ENCODE assay signal across 8 cellular contexts in the genomic region with DNA sequence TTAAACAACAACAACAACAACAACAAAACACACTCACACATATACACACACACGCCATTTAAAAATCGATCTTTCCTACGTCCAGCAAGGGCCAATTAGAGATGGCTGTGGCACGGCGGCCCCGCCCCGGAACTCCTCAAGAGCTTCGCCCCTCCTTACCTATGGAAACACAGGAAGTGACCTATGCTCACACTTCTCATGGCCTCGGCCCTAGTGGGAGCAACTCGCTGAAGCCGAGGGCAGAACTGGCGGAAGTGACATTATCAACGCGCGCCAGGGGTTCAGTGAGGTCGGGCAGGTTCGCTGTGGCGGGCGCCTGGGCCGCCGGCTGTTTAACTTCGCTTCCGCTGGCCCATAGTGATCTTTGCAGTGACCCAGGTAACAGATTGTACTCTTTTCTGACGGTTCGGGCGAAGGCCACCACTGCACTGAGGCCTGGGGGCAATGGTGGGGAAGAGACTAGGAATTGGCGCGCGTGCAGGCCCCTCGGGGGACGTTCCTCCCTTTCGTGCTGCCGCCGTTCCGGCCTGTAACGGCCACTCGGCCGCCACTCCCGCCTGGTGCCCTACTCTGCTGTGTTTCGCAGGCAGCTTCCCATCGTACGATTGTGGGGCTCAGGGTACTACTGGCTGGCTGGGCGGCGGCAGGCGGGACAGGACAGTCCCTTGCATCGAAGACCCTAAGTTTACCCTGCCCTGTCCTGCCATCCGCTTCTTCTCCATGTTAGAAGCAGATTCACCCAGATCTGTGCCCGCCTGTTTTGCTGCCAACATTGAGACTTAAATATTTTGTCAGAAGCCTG.
A peak's percentile ranks its signal among the peaks of the same experiment; 100 is the strongest.
DNase-seq lines count a peak whose midpoint lies in the region; ATAC-seq lines count a peak whose summit lies in the region.

TSS of gene TBP (plus strand) at position 284 of the 802 bp plus-strand sequence. CDS start 2,661 bp downstream, outside the sequence.

- ATAC-seq in GM19043 (IDR thresholded peaks at IDR 0.05; ENCODE audit: low read depth, unreplicated experiment) = peak; percentile 95
- ATAC-seq in HG03354 (IDR thresholded peaks at IDR 0.05; ENCODE audit: poor library complexity, severe bottlenecking, unreplicated experiment) = peak; percentile 94

- DNase-seq in AG20443 (ENCODE audit: low spot score) = peak; percentile 96
- DNase-seq in NCI-H446 (lab: John Stamatoyannopoulos, UW) = peak; percentile 92 to 96
- DNase-seq in activated CD4-positive, CD25-positive, alpha-beta regulatory T cell treated with anti-CD3 and anti-CD28 coated beads, Interleukin-2, amount 50 U/mL, for 16 hours (ENCODE audit: low read depth, low spot score) = peak; percentile 97
- DNase-seq in cerebellar cortex (ENCODE audit: low spot score) = peak; percentile 100
- DNase-seq in iris pigment epithelial cell (ENCODE audit: low read depth) = peak; percentile 100
- DNase-seq in stimulated activated CD4-positive, alpha-beta T cell treated with anti-CD3 and anti-CD28 coated beads, Interleukin-12 subunit alpha, Interleukin-12 subunit beta, amount 100 ng/mL, for 24 hours (ENCODE audit: low read depth in 2 of 2) = peak; percentile 95 to 96

Comparison
In these comparisons a context has a peak if more than half of its experiments do, and no peak if none do; other contexts are left out.
1. Peak in every context shown above with its lines: DNase-seq and ATAC-seq.